ENCODE assay signal across 2 cellular contexts in genomic region chr14:35388656-35389314, GRCh38.
TF ChIP-seq lines count a peak whose summit lies in the region.

No MANE protein-coding gene starts in this region.

TF ChIP-seq in A549, 52 proteins besides CTCF, POLR2A, EP300 and RAD21:
- TF ChIP-seq CEBPB (IDR thresholded peaks at IDR 0.05) = no peak
- no peak for TF ChIP-seq RFX5 (IDR thresholded peaks at IDR 0.05)
- TF ChIP-seq ZNF302 (CRISPR knock-in tag; IDR thresholded peaks at IDR 0.05) = no peak
- no peak for TF ChIP-seq ESRRA (IDR thresholded peaks at IDR 0.05; ENCODE audit: borderline replicate concordance, low read length)
- TF ChIP-seq, protein P1, sequence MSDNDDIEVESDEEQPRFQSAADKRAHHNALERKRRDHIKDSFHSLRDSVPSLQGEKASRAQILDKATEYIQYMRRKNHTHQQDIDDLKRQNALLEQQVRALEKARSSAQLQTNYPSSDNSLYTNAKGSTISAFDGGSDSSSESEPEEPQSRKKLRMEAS (IDR thresholded peaks at IDR 0.05) = no peak
- no peak for TF ChIP-seq ELK1 (IDR thresholded peaks at IDR 0.05; ENCODE audit: low read depth, low read length)
- TF ChIP-seq ZSCAN20 (CRISPR knock-in tag; IDR thresholded peaks at IDR 0.05) = no peak
- TF ChIP-seq REST (IDR thresholded peaks at IDR 0.05) = no peak
- no peak for TF ChIP-seq HES2 (IDR thresholded peaks at IDR 0.05)
- no peak for TF ChIP-seq BHLHE40 (IDR thresholded peaks at IDR 0.05; ENCODE audit: low read depth, low read length)
- no peak for TF ChIP-seq POLR2AphosphoS2 (conservative IDR thresholded peaks at IDR 0.05; ENCODE audit: low read length)
- no peak for TF ChIP-seq PHF8 (IDR thresholded peaks at IDR 0.05; ENCODE audit: borderline replicate concordance, low read depth)
- no peak for TF ChIP-seq ZC3H11A (IDR thresholded peaks at IDR 0.05)
- TF ChIP-seq HMGXB4 (CRISPR knock-in tag; IDR thresholded peaks at IDR 0.05; ENCODE audit: borderline replicate concordance) = no peak
- no peak for TF ChIP-seq NPAS2 (CRISPR knock-in tag; IDR thresholded peaks at IDR 0.05; ENCODE audit: borderline replicate concordance)

TF ChIP-seq in IMR-90, 13 proteins besides CTCF, POLR2A, EP300 and RAD21:
- TF ChIP-seq CEBPB (IDR thresholded peaks at IDR 0.05; ENCODE audit: low read depth, low read length) (peak; percentile 57), MAFK (IDR thresholded peaks at IDR 0.05; ENCODE audit: low read depth, low read length) (no peak)
